ENCODE assay signal across 8 cellular contexts in genomic region chr2:221104391-221104811, GRCh38.
DNase-seq lines count a peak whose midpoint lies in the region; ATAC-seq, FAIRE-seq and TF ChIP-seq lines count a peak whose summit lies in the region.

No MANE protein-coding gene starts in this region.

- H3K27ac ChIP-seq in coronary artery, result peak overlapping the region; percentile 3 to 46

- TF ChIP-seq CTCF in AG10803 (conservative IDR thresholded peaks at IDR 0.05; ENCODE audit: low read length) (peak; percentile 17; the same call in 1 of the 2 replicates), coronary artery (IDR thresholded peaks at IDR 0.05) (no peak), D721Med (IDR thresholded peaks at IDR 0.05; ENCODE audit: insufficient read depth, missing control alignments) (no peak)

- no peak for FAIRE-seq in D721Med (lab: Jason Lieb, UNC)

- H3K4me3 ChIP-seq in AG10803 (ENCODE audit: low read length) (no peak overlapping the region), coronary artery (peak overlapping the region; percentile 56)

- no peak for ATAC-seq in GM19467 (IDR thresholded peaks at IDR 0.05; ENCODE audit: unreplicated experiment)

- DNase-seq in AG10803 (ENCODE audit: low read depth), result peak; percentile 49
- DNase-seq in LHCN-M2 (ENCODE audit: low read depth), result peak; percentile 83
- DNase-seq in coronary artery (ENCODE audit: low spot score), result peak; percentile 80
- DNase-seq in myocyte (ENCODE audit: low read depth), result peak; percentile 80
- DNase-seq in D721Med (ENCODE audit: insufficient read length, low spot score), result no peak
- DNase-seq in HuH-7.5 (ENCODE audit: low spot score), result no peak
- no peak for DNase-seq in stimulated activated CD4-positive, alpha-beta T cell treated with anti-CD3 and anti-CD28 coated beads, Interleukin-2, amount 100 ng/mL, for 24 hours

Comparison
In these comparisons a context has a peak if more than half of its experiments do, and no peak if none do; other contexts are left out.
1. DNase-seq: peak in AG10803 (single experiment), LHCN-M2 (single experiment), coronary artery (single experiment) and myocyte (single experiment); none in D721Med (single experiment), HuH-7.5 (single experiment) and stimulated activated CD4-positive, alpha-beta T cell treated with anti-CD3 and anti-CD28 coated beads, Interleukin-2, amount 100 ng/mL, for 24 hours (0 of 2).